7 cellular contexts compared by ENCODE assay signal in the genomic region with DNA sequence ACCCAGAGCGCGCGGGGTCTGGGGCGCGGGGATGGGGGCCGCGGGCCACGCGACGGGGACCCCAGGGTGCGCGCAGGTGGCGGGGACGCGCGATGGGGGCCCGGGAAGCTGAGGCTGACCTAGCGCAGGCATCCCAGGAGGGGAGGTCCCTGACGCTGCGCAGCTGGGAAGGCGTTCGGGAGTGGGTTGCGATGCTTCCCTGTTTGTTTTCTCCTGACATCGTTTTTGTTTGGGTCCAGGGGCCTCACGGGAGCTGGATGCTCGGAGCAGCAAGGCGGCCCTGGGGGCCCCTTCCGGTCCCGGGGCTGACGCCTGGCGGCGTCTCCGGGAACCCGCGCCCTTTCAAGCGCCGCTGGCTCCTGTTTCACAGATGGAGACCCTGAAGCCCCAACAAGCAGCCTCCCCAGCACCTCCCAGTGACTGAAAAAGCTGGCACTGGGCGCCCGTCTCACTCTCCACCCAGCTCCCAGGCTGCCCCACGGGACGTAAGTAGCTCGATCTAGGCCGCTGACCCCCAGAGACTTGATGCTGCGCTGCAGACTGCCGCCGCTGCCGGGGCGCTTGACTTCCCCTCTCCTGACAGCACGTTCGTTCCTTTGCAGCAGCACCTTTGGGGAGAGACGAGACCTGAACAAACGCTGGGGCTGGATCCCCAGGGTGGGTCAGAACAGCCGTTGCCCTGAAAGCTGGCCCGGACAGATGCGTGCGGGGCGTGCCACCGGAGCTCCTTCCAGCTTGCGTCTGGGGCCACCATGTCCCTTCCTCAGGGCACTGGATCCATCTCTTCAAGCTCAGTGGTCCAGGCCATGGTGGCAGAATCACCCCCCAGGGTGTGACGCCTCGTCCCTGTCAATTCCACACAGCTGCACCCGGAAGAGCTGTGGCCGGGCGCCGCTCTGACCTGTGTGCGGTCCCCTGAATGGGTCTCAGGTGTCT. TPM values are rescaled to one million over a fixed set of nuclear protein-coding genes. Genes with fewer than 3 reads are reported as not detected.
DNase-seq lines count a peak whose midpoint lies in the region; TF ChIP-seq lines count a peak whose summit lies in the region.

No MANE protein-coding gene starts in this region.

- H3K9me3 ChIP-seq in ectodermal cell (ENCODE audit: control insufficient read depth, low read length), result no peaks in the 10 kb centered on the region
- no peaks in the 10 kb centered on the region for H3K9me3 ChIP-seq in mesenchymal stem cell (ENCODE audit: control insufficient read depth, low read length)

- H3K4ac ChIP-seq in mesenchymal stem cell (ENCODE audit: low read depth in 1 of 2, low read length in 2 of 2), result no peak overlapping the region

- H3K27me3 Mint-ChIP-seq in activated CD4-positive, alpha-beta T cell treated with anti-CD3 and anti-CD28 coated beads, Interleukin-2, amount 10 ng/mL, durations not matched to agents 24 days and 14 days, result no peaks in the 10 kb centered on the region

- H3K27ac ChIP-seq in ectodermal cell (ENCODE audit: insufficient read depth, low read depth, low read length, poor library complexity, severe bottlenecking), result peak overlapping the region; percentile 77
- H3K27ac ChIP-seq in mesenchymal stem cell (ENCODE audit: low read length, poor library complexity, severe bottlenecking), result no peak overlapping the region

- POLR2A ChIA-PET in HEK293T (lab: Yijun Ruan, JAX), result interaction anchor here (0.9 to 1.3 kb wide), 2 partner anchors 8 to 41 kb away, joined by 3 to 4 read pairs; no protein-coding TSS in a partner anchor

- H3K9ac ChIP-seq in mesenchymal stem cell (ENCODE audit: low read length), result peak overlapping the region; percentile 89

- peaks cover 22% of the 10 kb centered on the region for H3K79me1 ChIP-seq in mesenchymal stem cell (replicated peaks; ENCODE audit: low read length, poor library complexity, severe bottlenecking)

- peak overlapping the region; percentile 27 for H2BK120ac ChIP-seq in mesenchymal stem cell (ENCODE audit: low read depth, low read length)

- TF ChIP-seq CTCF in GM12875 (IDR thresholded peaks at IDR 0.05; ENCODE audit: borderline replicate concordance, insufficient read depth, low read depth, low read length), result peak; percentile 48

- peak overlapping the region; percentile 83 for H3K4me3 Mint-ChIP-seq in activated CD4-positive, alpha-beta T cell treated with anti-CD3 and anti-CD28 coated beads, Interleukin-2, amount 10 ng/mL, durations not matched to agents 24 days and 14 days

- DNase-seq in HEK293T (ENCODE audit: extremely low spot score), result peak; percentile 41
- DNase-seq in MV-4-11 (lab: John Stamatoyannopoulos, UW), result peak; percentile 38
- DNase-seq in activated CD4-positive, alpha-beta T cell treated with anti-CD3 and anti-CD28 coated beads, Interleukin-2, amount 10 ng/mL, durations not matched to agents 24 days and 14 days, result peak; percentile 86
- peak; percentile 68 for DNase-seq in mesenchymal stem cell
- peak; percentile 7 to 14 for DNase-seq in stimulated activated CD8-positive, alpha-beta memory T cell treated with anti-CD3 and anti-CD28 coated beads, Interleukin-2, amount 100 ng/mL, for 1 hour (ENCODE audit: low read depth in 2 of 2)

- intact Hi-C loops in activated CD4-positive, alpha-beta T cell treated with anti-CD3 and anti-CD28 coated beads, Interleukin-2, amount 10 ng/mL, durations not matched to agents 24 days and 14 days (cut with micrococcal nuclease), result loop anchor here (1.0 to 5.0 kb wide), 4 partner anchors 34 to 138 kb away; a partner anchor contains a TSS

- no peak overlapping the region for H2BK15ac ChIP-seq in mesenchymal stem cell (ENCODE audit: low read depth, poor library complexity, severe bottlenecking)

- H4K8ac ChIP-seq in mesenchymal stem cell (ENCODE audit: low read length), result peak overlapping the region; percentile 19

- H3K36me3 Mint-ChIP-seq in activated CD4-positive, alpha-beta T cell treated with anti-CD3 and anti-CD28 coated beads, Interleukin-2, amount 10 ng/mL, durations not matched to agents 24 days and 14 days (ENCODE audit: low read depth), result peaks cover 10% of the 10 kb centered on the region

- peak overlapping the region; percentile 79 for H3K27ac Mint-ChIP-seq in activated CD4-positive, alpha-beta T cell treated with anti-CD3 and anti-CD28 coated beads, Interleukin-2, amount 10 ng/mL, durations not matched to agents 24 days and 14 days

- H3K4me1 ChIP-seq in ectodermal cell (ENCODE audit: control insufficient read depth, insufficient read depth, low read length), result peaks cover 9% of the 10 kb centered on the region
- peaks cover 11% of the 10 kb centered on the region for H3K4me1 ChIP-seq in mesenchymal stem cell (ENCODE audit: control insufficient read depth, insufficient read depth, low read depth, low read length)

- H2AFZ ChIP-seq in mesenchymal stem cell (ENCODE audit: low read depth, low read length), result no peak overlapping the region

- H3K27me3 ChIP-seq in ectodermal cell (ENCODE audit: control insufficient read depth, insufficient read depth, low read length, poor library complexity, severe bottlenecking), result no peaks in the 10 kb centered on the region
- no peaks in the 10 kb centered on the region for H3K27me3 ChIP-seq in mesenchymal stem cell (ENCODE audit: control insufficient read depth in 1 of 2, insufficient read depth in 1 of 2, low read length in 2 of 2)

- H3K9me3 Mint-ChIP-seq in activated CD4-positive, alpha-beta T cell treated with anti-CD3 and anti-CD28 coated beads, Interleukin-2, amount 10 ng/mL, durations not matched to agents 24 days and 14 days, result no peaks in the 10 kb centered on the region

- H3K18ac ChIP-seq in mesenchymal stem cell (ENCODE audit: low read depth in 1 of 2, low read length in 2 of 2), result peak overlapping the region; percentile 67 to 71

- peak overlapping the region in 1 of 2 experiments; percentile 78 for H3K14ac ChIP-seq in mesenchymal stem cell (ENCODE audit: low read length in 2 of 2)

- H3K36me3 ChIP-seq in ectodermal cell (ENCODE audit: control insufficient read depth, insufficient read depth, low read length) (peaks cover 4% of the 10 kb centered on the region), mesenchymal stem cell (ENCODE audit: control insufficient read depth in 1 of 2, insufficient read depth in 2 of 2, low read depth in 1 of 2, low read length in 2 of 2) (peaks cover 36 to 37% of the 10 kb centered on the region in 2 experiments)

- peaks cover 4% of the 10 kb centered on the region for H3K4me1 Mint-ChIP-seq in activated CD4-positive, alpha-beta T cell treated with anti-CD3 and anti-CD28 coated beads, Interleukin-2, amount 10 ng/mL, durations not matched to agents 24 days and 14 days

- H2AK5ac ChIP-seq in mesenchymal stem cell (ENCODE audit: low read length, severe bottlenecking), result no peak overlapping the region

- H3K4me3 ChIP-seq in GM12875 (ENCODE audit: low read depth, low read length), result peak overlapping the region; percentile 92
- H3K4me3 ChIP-seq in ectodermal cell (ENCODE audit: insufficient read depth, low read depth, low read length), result peak overlapping the region; percentile 76
- peak overlapping the region; percentile 87 to 89 for H3K4me3 ChIP-seq in mesenchymal stem cell (ENCODE audit: insufficient read depth in 1 of 2, low read depth in 1 of 2, low read length in 2 of 2)

- peak overlapping the region in 1 of 2 experiments; percentile 6 for H2BK12ac ChIP-seq in mesenchymal stem cell (ENCODE audit: low read length in 2 of 2)

- WGBS in ectodermal cell, 2 experiments, result 17 to 19% methylated on average over 66 of the region's 66 CpGs
- WGBS in mesenchymal stem cell, result 20% methylated on average over 61 of the region's 66 CpGs

- H3K4me2 ChIP-seq in mesenchymal stem cell (ENCODE audit: low read length, poor library complexity, severe bottlenecking), result peak overlapping the region; percentile 67

- H3K23ac ChIP-seq in mesenchymal stem cell (ENCODE audit: low read length in 2 of 2), result peak overlapping the region in 1 of 2 experiments; percentile 34

- CTCF ChIA-PET in HEK293T (lab: Yijun Ruan, JAX), result interaction anchor here (0.7 kb wide), 2 partner anchors 32 to 49 kb away, joined by 4 to 5 read pairs; no protein-coding TSS in a partner anchor

- no peak overlapping the region for H4K91ac ChIP-seq in mesenchymal stem cell (ENCODE audit: low read length)

- H2BK5ac ChIP-seq in mesenchymal stem cell (ENCODE audit: low read depth, low read length, poor library complexity, severe bottlenecking), result no peak overlapping the region

TF ChIP-seq in HEK293T, 16 proteins besides CTCF, POLR2A, EP300 and RAD21 (continues in another document):
- TF ChIP-seq CTBP1 (IDR thresholded peaks at IDR 0.05; ENCODE audit: borderline replicate concordance) (no peak), SUZ12 (IDR thresholded peaks at IDR 0.05) (no peak), SP1 (IDR thresholded peaks at IDR 0.05) (no peak)
- TF ChIP-seq, protein P1, sequence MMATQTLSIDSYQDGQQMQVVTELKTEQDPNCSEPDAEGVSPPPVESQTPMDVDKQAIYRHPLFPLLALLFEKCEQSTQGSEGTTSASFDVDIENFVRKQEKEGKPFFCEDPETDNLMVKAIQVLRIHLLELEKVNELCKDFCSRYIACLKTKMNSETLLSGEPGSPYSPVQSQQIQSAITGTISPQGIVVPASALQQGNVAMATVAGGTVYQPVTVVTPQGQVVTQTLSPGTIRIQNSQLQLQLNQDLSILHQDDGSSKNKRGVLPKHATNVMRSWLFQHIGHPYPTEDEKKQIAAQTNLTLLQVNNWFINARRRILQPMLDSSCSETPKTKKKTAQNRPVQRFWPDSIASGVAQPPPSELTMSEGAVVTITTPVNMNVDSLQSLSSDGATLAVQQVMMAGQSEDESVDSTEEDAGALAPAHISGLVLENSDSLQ (IDR thresholded peaks at IDR 0.05), result no peak

RNA-seq across cellular contexts. Expression of a gene that starts 0.6 kb away (rescaled TPM):
- total RNA-seq in activated CD4-positive, alpha-beta T cell treated with anti-CD3 and anti-CD28 coated beads, Interleukin-2, amount 10 ng/mL, durations not matched to agents 24 days and 14 days, result 12.6 and 14.9 TPM in 2 replicates
- 35.3 TPM for polyA plus RNA-seq in ectodermal cell (2013, experiment 1 of 4)
- 35.6 TPM for polyA plus RNA-seq in ectodermal cell (2013, experiment 2 of 4)
- 28.0 TPM for polyA plus RNA-seq in ectodermal cell (2013, experiment 3 of 4)
- 30.0 TPM for polyA plus RNA-seq in ectodermal cell (2013, experiment 4 of 4)
- polyA plus RNA-seq in mesenchymal stem cell (2013, experiment 1 of 2), result 23.6 TPM
- polyA plus RNA-seq in mesenchymal stem cell (2013, experiment 2 of 2), result 26.5 TPM

RNA-seq across cellular contexts. Expression of a gene that starts 33.8 kb away (rescaled TPM):
- 6.3 and 9.0 TPM in 2 replicates for total RNA-seq in activated CD4-positive, alpha-beta T cell treated with anti-CD3 and anti-CD28 coated beads, Interleukin-2, amount 10 ng/mL, durations not matched to agents 24 days and 14 days
- polyA plus RNA-seq in ectodermal cell (2013, experiment 1 of 4), result 31.2 TPM
- 33.5 TPM for polyA plus RNA-seq in ectodermal cell (2013, experiment 2 of 4)
- polyA plus RNA-seq in ectodermal cell (2013, experiment 3 of 4), result 22.5 TPM
- polyA plus RNA-seq in ectodermal cell (2013, experiment 4 of 4), result 26.0 TPM
- polyA plus RNA-seq in mesenchymal stem cell (2013, experiment 1 of 2), result 11.6 TPM
- polyA plus RNA-seq in mesenchymal stem cell (2013, experiment 2 of 2), result 11.1 TPM

RNA-seq across cellular contexts. Expression of a gene that starts 42.0 kb away (rescaled TPM):
- total RNA-seq in activated CD4-positive, alpha-beta T cell treated with anti-CD3 and anti-CD28 coated beads, Interleukin-2, amount 10 ng/mL, durations not matched to agents 24 days and 14 days, result 32.3 and 40.9 TPM in 2 replicates
- polyA plus RNA-seq in ectodermal cell (2013, experiment 1 of 4), result 80.3 TPM
- 81.0 TPM for polyA plus RNA-seq in ectodermal cell (2013, experiment 2 of 4)
- polyA plus RNA-seq in ectodermal cell (2013, experiment 3 of 4), result 60.6 TPM
- polyA plus RNA-seq in ectodermal cell (2013, experiment 4 of 4), result 72.2 TPM
- 15.9 TPM for polyA plus RNA-seq in mesenchymal stem cell (2013, experiment 1 of 2)
- polyA plus RNA-seq in mesenchymal stem cell (2013, experiment 2 of 2), result 15.0 TPM

Comparison
In these comparisons a context has a peak if more than half of its experiments do, and no peak if none do; other contexts are left out.
1. DNase-seq: peak in every context shown above with its lines; median percentile 86 in activated CD4-positive, alpha-beta T cell treated with anti-CD3 and anti-CD28 coated beads, Interleukin-2, amount 10 ng/mL, durations not matched to agents 24 days and 14 days; 68 in mesenchymal stem cell; 41 in HEK293T; 38 in MV-4-11; 10 in stimulated activated CD8-positive, alpha-beta memory T cell treated with anti-CD3 and anti-CD28 coated beads, Interleukin-2, amount 100 ng/mL, for 1 hour.